ENCODE assay signal across 8 cellular contexts in the genomic region with DNA sequence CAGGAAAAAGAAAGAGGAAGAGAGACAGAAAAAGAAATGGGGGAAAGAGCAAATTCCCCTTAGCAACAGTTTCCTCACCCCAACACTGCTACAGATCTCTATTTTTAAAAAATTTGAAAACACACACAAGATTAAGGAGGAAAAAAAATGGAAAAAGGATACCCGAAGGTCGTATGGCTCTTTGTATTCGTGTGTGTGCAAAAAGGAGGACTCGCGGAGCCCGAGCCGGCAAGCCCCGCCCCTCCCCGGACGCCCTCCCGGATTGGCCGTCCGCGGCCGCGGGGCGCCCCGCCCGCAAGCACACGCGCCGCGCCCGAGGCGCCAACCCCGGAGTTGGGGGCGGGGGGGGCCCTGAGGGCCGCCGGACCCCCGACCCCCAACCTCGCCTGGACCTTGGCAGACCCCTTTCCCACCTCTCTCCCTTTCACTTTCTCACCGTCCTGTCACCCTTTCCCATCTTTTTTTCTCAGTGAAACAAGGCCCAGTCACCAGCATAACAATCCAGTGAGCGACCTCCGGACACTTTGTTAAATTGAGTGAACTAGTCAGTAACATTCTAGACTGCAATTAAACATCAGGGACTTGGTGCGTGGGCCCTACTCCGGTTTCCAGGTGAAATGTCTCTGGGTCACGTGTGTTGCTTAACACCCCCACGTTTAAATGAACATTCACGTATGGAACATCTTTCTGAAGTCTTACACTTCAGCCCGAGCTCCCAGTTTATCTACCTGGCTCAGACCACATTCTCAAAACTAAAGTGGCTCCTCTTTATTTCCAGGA. TPM values are rescaled to one million over a fixed set of nuclear protein-coding genes. Genes with fewer than 3 reads are reported as not detected.
DNase-seq lines count a peak whose midpoint lies in the region; ATAC-seq and TF ChIP-seq lines count a peak whose summit lies in the region.

A gene with protein sequence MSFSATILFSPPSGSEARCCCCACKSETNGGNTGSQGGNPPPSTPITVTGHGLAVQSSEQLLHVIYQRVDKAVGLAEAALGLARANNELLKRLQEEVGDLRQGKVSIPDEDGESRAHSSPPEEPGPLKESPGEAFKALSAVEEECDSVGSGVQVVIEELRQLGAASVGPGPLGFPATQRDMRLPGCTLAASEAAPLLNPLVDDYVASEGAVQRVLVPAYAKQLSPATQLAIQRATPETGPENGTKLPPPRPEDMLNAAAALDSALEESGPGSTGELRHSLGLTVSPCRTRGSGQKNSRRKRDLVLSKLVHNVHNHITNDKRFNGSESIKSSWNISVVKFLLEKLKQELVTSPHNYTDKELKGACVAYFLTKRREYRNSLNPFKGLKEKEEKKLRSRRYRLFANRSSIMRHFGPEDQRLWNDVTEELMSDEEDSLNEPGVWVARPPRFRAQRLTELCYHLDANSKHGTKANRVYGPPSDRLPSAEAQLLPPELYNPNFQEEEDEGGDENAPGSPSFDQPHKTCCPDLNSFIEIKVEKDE (minus strand): TSS at position 205 of the 780 bp plus-strand sequence. CDS start 11,120 bp downstream, outside the sequence.

- no peaks in the 10 kb centered on the region for H4K20me1 ChIP-seq in PC-9 (ENCODE audit: insufficient read depth)

- POLR2A ChIA-PET in PC-9 (lab: Charles Lee; ENCODE audit: unreplicated experiment) = no interaction called here

- H3K27ac Mint-ChIP-seq in activated T-cell treated with anti-CD3 and anti-CD28 coated beads, Interleukin-2, amount 50 U/mL, for 24 hours = peak within 1 kb of the TSS; percentile 97

- no peak for TF ChIP-seq EP300 in esophagus muscularis mucosa (IDR thresholded peaks at IDR 0.05)

- no peak for ATAC-seq in GM18907 (IDR thresholded peaks at IDR 0.05; ENCODE audit: unreplicated experiment)

- in situ Hi-C loops in GM13977 (cut with MboI; ENCODE audit: low pct_unique_long_range_greater_than_20kb, low sequenced_read_pairs, unreplicated experiment) = no loop called here

- DNase-seq in GM13977 (ENCODE audit: low spot score) = peak; percentile 91
- DNase-seq in HuH-7 (ENCODE audit: low spot score) = peak; percentile 80
- DNase-seq in PC-9 = peak in 1 of 2 experiments; percentile 67
- peak; percentile 86 for DNase-seq in activated T-cell treated with anti-CD3 and anti-CD28 coated beads, Interleukin-2, amount 50 U/mL, for 24 hours
- DNase-seq in esophagus muscularis mucosa (ENCODE audit: extremely low spot score) = no peak
- DNase-seq in stimulated activated CD8-positive, alpha-beta memory T cell treated with anti-CD3 and anti-CD28 coated beads, Interleukin-7, amount 100 ng/mL, for 24 hours (ENCODE audit: low read depth) = peak; percentile 63

- H3K4me2 ChIP-seq in PC-9 = peak within 1 kb of the TSS; percentile 84

- BruUV-seq in PC-9 (replicated peaks; lab: Mats Ljungman, UMichigan) = no TSS peak

- H3K4me1 Mint-ChIP-seq in activated T-cell treated with anti-CD3 and anti-CD28 coated beads, Interleukin-2, amount 50 U/mL, for 24 hours (ENCODE audit: low read depth) = peaks cover 50% of the 10 kb centered on the region

- TF ChIP-seq CTCF in GM13977 (IDR thresholded peaks at IDR 0.05; ENCODE audit: extremely low read depth, insufficient read depth, missing control alignments) (no peak), PC-9 (conservative IDR thresholded peaks at IDR 0.05) (no peak), esophagus muscularis mucosa (IDR thresholded peaks at IDR 0.05) (no peak)

- peak within 1 kb of the TSS; percentile 75 for H3K4me3 ChIP-seq in PC-9
- H3K4me3 ChIP-seq in esophagus muscularis mucosa = peak within 1 kb of the TSS; percentile 58 to 66 (median 62)
- peak within 1 kb of the TSS; percentile 70 to 78 for H3K4me3 ChIP-seq in muscle layer of duodenum (ENCODE audit: low read depth in 1 of 2, low read length in 2 of 2)

- H3K9me3 ChIP-seq in PC-9 (ENCODE audit: insufficient read depth, low read depth) = no peaks in the 10 kb centered on the region
- H3K9me3 ChIP-seq in esophagus muscularis mucosa = no peaks in the 10 kb centered on the region
- no peaks in the 10 kb centered on the region for H3K9me3 ChIP-seq in muscle layer of duodenum (ENCODE audit: control insufficient read depth in 1 of 2, low read length in 2 of 2)

- H2AFZ ChIP-seq in PC-9 = peak within 1 kb of the TSS; percentile 92

- H3K79me2 ChIP-seq in PC-9 (ENCODE audit: low read depth) = no peaks in the 10 kb centered on the region; the same call in 1 of the 2 replicates

- no peaks in the 10 kb centered on the region for H3K9me2 ChIP-seq in PC-9 (ENCODE audit: insufficient read depth)

- peaks cover 25% of the 10 kb centered on the region; the same call in 1 of the 2 replicates for H3F3A ChIP-seq in PC-9 (ENCODE audit: insufficient read depth, low read depth)

- peaks cover 7% of the 10 kb centered on the region for H3K36me3 Mint-ChIP-seq in activated T-cell treated with anti-CD3 and anti-CD28 coated beads, Interleukin-2, amount 50 U/mL, for 24 hours (ENCODE audit: low read depth)

- no peaks in the 10 kb centered on the region for H3K36me3 ChIP-seq in PC-9 (ENCODE audit: low read depth)
- no peaks in the 10 kb centered on the region for H3K36me3 ChIP-seq in esophagus muscularis mucosa
- H3K36me3 ChIP-seq in muscle layer of duodenum (ENCODE audit: control insufficient read depth in 1 of 2, insufficient read depth in 2 of 2, low read length in 2 of 2) = no peaks in the 10 kb centered on the region

- H3K27ac ChIP-seq in PC-9 (peak within 1 kb of the TSS; percentile 56), esophagus muscularis mucosa (replicated peaks in 1 of 4) (peak within 1 kb of the TSS; percentile 85 to 87 (median 86)), muscle layer of duodenum (ENCODE audit: low read length) (peak within 1 kb of the TSS; percentile 89)

- intact Hi-C loops in PC-9 (cut with micrococcal nuclease; ENCODE audit: unreplicated experiment) = no loop called here
- intact Hi-C loops in esophagus muscularis mucosa (cut with DNase I) = no loop called here

- no peaks in the 10 kb centered on the region for H3K27me3 ChIP-seq in PC-9 (ENCODE audit: insufficient read depth, low read depth)
- no peaks in the 10 kb centered on the region for H3K27me3 ChIP-seq in esophagus muscularis mucosa
- no peaks in the 10 kb centered on the region for H3K27me3 ChIP-seq in muscle layer of duodenum (ENCODE audit: low read depth, low read length)

- H3K4me1 ChIP-seq in PC-9 (replicated peaks; ENCODE audit: insufficient read depth) = peaks cover 32% of the 10 kb centered on the region
- peaks cover 9 to 41% (median 30%) of the 10 kb centered on the region in 4 donors for H3K4me1 ChIP-seq in esophagus muscularis mucosa
- H3K4me1 ChIP-seq in muscle layer of duodenum (ENCODE audit: control insufficient read depth in 1 of 2, insufficient read depth in 2 of 2, low read length in 2 of 2) = peaks cover 4 to 7% of the 10 kb centered on the region in 2 donors

- H3K9me3 Mint-ChIP-seq in activated T-cell treated with anti-CD3 and anti-CD28 coated beads, Interleukin-2, amount 50 U/mL, for 24 hours = no peaks in the 10 kb centered on the region

- H3K4me3 Mint-ChIP-seq in activated T-cell treated with anti-CD3 and anti-CD28 coated beads, Interleukin-2, amount 50 U/mL, for 24 hours = peak within 1 kb of the TSS; percentile 86

- 2% methylated on average over 25 of the region's 40 CpGs for WGBS in esophagus muscularis mucosa

- H3K27me3 Mint-ChIP-seq in activated T-cell treated with anti-CD3 and anti-CD28 coated beads, Interleukin-2, amount 50 U/mL, for 24 hours = no peaks in the 10 kb centered on the region

- CTCF ChIA-PET in PC-9 (lab: Charles Lee) = no interaction called here

- TF ChIP-seq POLR2A in esophagus muscularis mucosa (IDR thresholded peaks at IDR 0.05; ENCODE audit: low read depth) = no peak

RNA-seq across cellular contexts. Expression of the gene that starts here (rescaled TPM):
- total RNA-seq in PC-9 (2021) (13.3 and 13.9 TPM in 2 replicates), esophagus muscularis mucosa (10 to 100 TPM in 2 of 4 donors, 1 to 10 TPM in 2; 4.6 to 11.2 (median 9.9) TPM)
